In genomic region chr3:152290374-152290773, GRCh38 we compare ENCODE assay signal across 1 cellular context.
TF ChIP-seq lines count a peak whose summit lies in the region.

No MANE protein-coding gene starts in this region.

TF ChIP-seq in GM12878, 131 proteins besides CTCF, POLR2A, EP300 and RAD21 (continued from another document):
- TF ChIP-seq E2F8 (IDR thresholded peaks at IDR 0.05; ENCODE audit: low read depth, partially characterized antibody): no peak
- TF ChIP-seq HDAC2 (IDR thresholded peaks at IDR 0.05): no peak
- no peak for TF ChIP-seq MLLT1 (IDR thresholded peaks at IDR 0.05)
- no peak for TF ChIP-seq ZNF687 (IDR thresholded peaks at IDR 0.05)
- TF ChIP-seq KAT2A (conservative IDR thresholded peaks at IDR 0.05; ENCODE audit: control insufficient read depth, low read depth, low read length): no peak
- TF ChIP-seq ZBED1 (IDR thresholded peaks at IDR 0.05; ENCODE audit: borderline replicate concordance): no peak
- TF ChIP-seq IRF5 (IDR thresholded peaks at IDR 0.05; ENCODE audit: borderline replicate concordance): no peak
- no peak for TF ChIP-seq BACH1 (IDR thresholded peaks at IDR 0.05; ENCODE audit: borderline replicate concordance)
- no peak for TF ChIP-seq YBX1 (IDR thresholded peaks at IDR 0.05)
TF ChIP-seq in GM12878: peak in this region for 0.
